Comparison of ENCODE assay signal across 2 cellular contexts in genomic region chr7:28301148-28301641, GRCh38.
TF ChIP-seq lines count a peak whose summit lies in the region.

No MANE protein-coding gene starts in this region.

TF ChIP-seq in H1, 55 proteins besides CTCF, POLR2A, EP300 and RAD21 (continued from another document):
- no peak for TF ChIP-seq POU5F1 (IDR thresholded peaks at IDR 0.05; ENCODE audit: low read depth, low read length)
- TF ChIP-seq EZH2 (IDR thresholded peaks at IDR 0.05; ENCODE audit: low read depth, low read length, severe bottlenecking): no peak
- no peak for TF ChIP-seq MAFK (IDR thresholded peaks at IDR 0.05; ENCODE audit: low read depth, low read length)
- TF ChIP-seq HDAC2 (IDR thresholded peaks at IDR 0.05; ENCODE audit: borderline replicate concordance in 1 of 2, low read depth in 2 of 2, low read length in 2 of 2): no peak
- TF ChIP-seq TAF7 (optimal IDR thresholded peaks at IDR 0.05; ENCODE audit: borderline replicate concordance, low read depth, low read length): no peak
- no peak for TF ChIP-seq GTF2F1 (IDR thresholded peaks at IDR 0.05; ENCODE audit: borderline replicate concordance, low read depth, low read length)
- TF ChIP-seq, protein P1, sequence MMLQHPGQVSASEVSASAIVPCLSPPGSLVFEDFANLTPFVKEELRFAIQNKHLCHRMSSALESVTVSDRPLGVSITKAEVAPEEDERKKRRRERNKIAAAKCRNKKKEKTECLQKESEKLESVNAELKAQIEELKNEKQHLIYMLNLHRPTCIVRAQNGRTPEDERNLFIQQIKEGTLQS (IDR thresholded peaks at IDR 0.05; ENCODE audit: insufficient read depth, low read depth, low read length): no peak
- no peak for TF ChIP-seq NRF1 (IDR thresholded peaks at IDR 0.05; ENCODE audit: low read depth, low read length)

TF ChIP-seq in liver, 16 proteins besides CTCF, POLR2A, EP300 and RAD21 (continued from another document):
- no peak for TF ChIP-seq GABPA (IDR thresholded peaks at IDR 0.05 in 1 of 2, conservative IDR thresholded peaks at IDR 0.05 in 1 of 2)
- peak; percentile 69 to 79 for TF ChIP-seq RXRA (IDR thresholded peaks at IDR 0.05)
- TF ChIP-seq, protein P2, sequence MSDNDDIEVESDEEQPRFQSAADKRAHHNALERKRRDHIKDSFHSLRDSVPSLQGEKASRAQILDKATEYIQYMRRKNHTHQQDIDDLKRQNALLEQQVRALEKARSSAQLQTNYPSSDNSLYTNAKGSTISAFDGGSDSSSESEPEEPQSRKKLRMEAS (IDR thresholded peaks at IDR 0.05): peak; percentile 58
- TF ChIP-seq HNF4A (conservative IDR thresholded peaks at IDR 0.05): peak; percentile 83 to 92
- TF ChIP-seq TAF1 (conservative IDR thresholded peaks at IDR 0.05): no peak
- TF ChIP-seq HNF4G (IDR thresholded peaks at IDR 0.05): peak; percentile 31
- TF ChIP-seq JUND (IDR thresholded peaks at IDR 0.05): peak; percentile 67 to 83
- TF ChIP-seq, protein P3, sequence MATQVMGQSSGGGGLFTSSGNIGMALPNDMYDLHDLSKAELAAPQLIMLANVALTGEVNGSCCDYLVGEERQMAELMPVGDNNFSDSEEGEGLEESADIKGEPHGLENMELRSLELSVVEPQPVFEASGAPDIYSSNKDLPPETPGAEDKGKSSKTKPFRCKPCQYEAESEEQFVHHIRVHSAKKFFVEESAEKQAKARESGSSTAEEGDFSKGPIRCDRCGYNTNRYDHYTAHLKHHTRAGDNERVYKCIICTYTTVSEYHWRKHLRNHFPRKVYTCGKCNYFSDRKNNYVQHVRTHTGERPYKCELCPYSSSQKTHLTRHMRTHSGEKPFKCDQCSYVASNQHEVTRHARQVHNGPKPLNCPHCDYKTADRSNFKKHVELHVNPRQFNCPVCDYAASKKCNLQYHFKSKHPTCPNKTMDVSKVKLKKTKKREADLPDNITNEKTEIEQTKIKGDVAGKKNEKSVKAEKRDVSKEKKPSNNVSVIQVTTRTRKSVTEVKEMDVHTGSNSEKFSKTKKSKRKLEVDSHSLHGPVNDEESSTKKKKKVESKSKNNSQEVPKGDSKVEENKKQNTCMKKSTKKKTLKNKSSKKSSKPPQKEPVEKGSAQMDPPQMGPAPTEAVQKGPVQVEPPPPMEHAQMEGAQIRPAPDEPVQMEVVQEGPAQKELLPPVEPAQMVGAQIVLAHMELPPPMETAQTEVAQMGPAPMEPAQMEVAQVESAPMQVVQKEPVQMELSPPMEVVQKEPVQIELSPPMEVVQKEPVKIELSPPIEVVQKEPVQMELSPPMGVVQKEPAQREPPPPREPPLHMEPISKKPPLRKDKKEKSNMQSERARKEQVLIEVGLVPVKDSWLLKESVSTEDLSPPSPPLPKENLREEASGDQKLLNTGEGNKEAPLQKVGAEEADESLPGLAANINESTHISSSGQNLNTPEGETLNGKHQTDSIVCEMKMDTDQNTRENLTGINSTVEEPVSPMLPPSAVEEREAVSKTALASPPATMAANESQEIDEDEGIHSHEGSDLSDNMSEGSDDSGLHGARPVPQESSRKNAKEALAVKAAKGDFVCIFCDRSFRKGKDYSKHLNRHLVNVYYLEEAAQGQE (IDR thresholded peaks at IDR 0.05): peak; percentile 23
- TF ChIP-seq, protein P1 (IDR thresholded peaks at IDR 0.05): no peak
- TF ChIP-seq YY1 (IDR thresholded peaks at IDR 0.05): peak; percentile 27
